In genomic region chr12:99911967-99912366, GRCh38 we compare ENCODE assay signal across 9 cellular contexts.
DNase-seq lines count a peak whose midpoint lies in the region; ATAC-seq and TF ChIP-seq lines count a peak whose summit lies in the region.
"Had no signal": no experiment of that assay in that cellular context is flagged by ENCODE, and none has a peak within 500 bp of the region (broad histone marks: within the 10 kb centered on the region; RNA-seq: fewer than 3 reads in every experiment).

No MANE protein-coding gene starts in this region.

- H3K79me2 ChIP-seq in SK-N-SH (ENCODE audit: insufficient read depth) (no peaks in the 10 kb centered on the region), OCI-LY7 (ENCODE audit: insufficient read depth, low read depth, low read length) (no peaks in the 10 kb centered on the region)

- no peaks in the 10 kb centered on the region for H3K36me3 ChIP-seq in SK-N-SH (replicated peaks in 1 of 2; ENCODE audit: control insufficient read depth in 1 of 2, insufficient read depth in 2 of 2, low read length in 1 of 2)
- no peaks in the 10 kb centered on the region for H3K36me3 ChIP-seq in adipocyte (ENCODE audit: control insufficient read depth, insufficient read depth, low read length, severe bottlenecking)
- H3K36me3 ChIP-seq in OCI-LY7 (ENCODE audit: insufficient read depth, low read length): no peaks in the 10 kb centered on the region

- H4K20me1 ChIP-seq in SK-N-SH (ENCODE audit: insufficient read depth) (no peaks in the 10 kb centered on the region), OCI-LY7 (ENCODE audit: insufficient read depth, low read length) (no peaks in the 10 kb centered on the region)

- CTCF ChIA-PET in SK-N-SH (lab: Yijun Ruan, JAX): no interaction called here
- CTCF ChIA-PET in OCI-LY7 (lab: Charles Lee; ENCODE audit: unreplicated experiment): no interaction called here

- TF ChIP-seq EP300 in SK-N-SH (IDR thresholded peaks at IDR 0.05; ENCODE audit: borderline replicate concordance in 1 of 2, low read depth in 1 of 2, low read length in 1 of 2): no peak

- 75% methylated on average over 1 of the region's 1 CpG for WGBS in SK-N-SH (ENCODE audit: low lambda C conversion rate)

- ATAC-seq in SK-N-SH treated with all-trans-retinoic acid at 6 μM for 48 hours: no peak
- ATAC-seq in HG02885 (IDR thresholded peaks at IDR 0.05; ENCODE audit: poor library complexity, unreplicated experiment): peak; percentile 82

- DNase-seq in SK-N-SH: no peak
- peak; percentile 49 for DNase-seq in adipocyte (ENCODE audit: low read depth)
- DNase-seq in NCI-H1930 (lab: John Stamatoyannopoulos, UW): no peak
- DNase-seq in DMS 273 treated with DMSO at 0.1 percent for 48 hours (lab: John Stamatoyannopoulos, UW): no peak
- DNase-seq in SIG-M5 treated with dmso at 0.1 percent for 504 hours (lab: John Stamatoyannopoulos, UW; ENCODE audit: unreplicated experiment): no peak
- no peak for DNase-seq in OCI-LY7 (ENCODE audit: low spot score)

- intact Hi-C loops in OCI-LY7 (cut with micrococcal nuclease; ENCODE audit: unreplicated experiment): no loop called here

- no peak for TF ChIP-seq RAD21 in SK-N-SH (IDR thresholded peaks at IDR 0.05; ENCODE audit: low read length)

- H3K4me1 ChIP-seq in SK-N-SH (ENCODE audit: control insufficient read depth in 1 of 2, insufficient read depth in 2 of 2, low read depth in 1 of 2, low read length in 1 of 2) (peaks cover 5 to 27% of the 10 kb centered on the region in 2 experiments), adipocyte (ENCODE audit: control insufficient read depth, insufficient read depth, low read length) (peaks cover 33% of the 10 kb centered on the region), OCI-LY7 (ENCODE audit: insufficient read depth, low read length, poor library complexity, severe bottlenecking) (no peaks in the 10 kb centered on the region)

- peak overlapping the region; percentile 76 to 91; a peak in 3 of 4 replicates for H3K27ac ChIP-seq in SK-N-SH (ENCODE audit: low read depth in 2 of 2, low read length in 1 of 2)
- no peak overlapping the region for H3K27ac ChIP-seq in OCI-LY7 (ENCODE audit: low read depth, low read length, poor library complexity, severe bottlenecking)
- H3K27ac ChIP-seq: 22Rv1 had no signal

- H3K27me3 ChIP-seq in SK-N-SH (ENCODE audit: insufficient read depth): no peaks in the 10 kb centered on the region
- no peaks in the 10 kb centered on the region for H3K27me3 ChIP-seq in adipocyte (replicated peaks; ENCODE audit: control insufficient read depth, insufficient read depth, low read length)

- no TSS peak for BruUV-seq in OCI-LY7 (replicated peaks; lab: Mats Ljungman, UMichigan)

- H3K4me3 ChIP-seq in SK-N-SH (ENCODE audit: low read depth in 2 of 2, low read length in 1 of 2) (peak overlapping the region in 1 of 2 experiments; percentile 20; a peak in 3 of 4 replicates), adipocyte (ENCODE audit: low read length) (peak overlapping the region; percentile 69), OCI-LY7 (ENCODE audit: low read depth, low read length, poor library complexity, severe bottlenecking) (no peak overlapping the region)

- H3K9me3 ChIP-seq in SK-N-SH: no peaks in the 10 kb centered on the region
- no peaks in the 10 kb centered on the region for H3K9me3 ChIP-seq in adipocyte (ENCODE audit: control insufficient read depth, low read length)
- no peaks in the 10 kb centered on the region for H3K9me3 ChIP-seq in OCI-LY7 (ENCODE audit: low read length)

- no peak overlapping the region for H3K9ac ChIP-seq in SK-N-SH
- peak overlapping the region; percentile 58 for H3K9ac ChIP-seq in adipocyte (ENCODE audit: low read length)

- H2AFZ ChIP-seq in SK-N-SH (ENCODE audit: low read depth): peak overlapping the region; percentile 72
- no peak overlapping the region for H2AFZ ChIP-seq in OCI-LY7 (ENCODE audit: low read length)

- peaks cover 37% of the 10 kb centered on the region for H3F3A ChIP-seq in SK-N-SH (replicated peaks; ENCODE audit: insufficient read depth)

- H3K9me2 ChIP-seq in SK-N-SH (no peaks in the 10 kb centered on the region), OCI-LY7 (ENCODE audit: insufficient read depth, low read length) (no peaks in the 10 kb centered on the region)

- TF ChIP-seq CTCF in SK-N-SH (IDR thresholded peaks at IDR 0.05) (no peak), OCI-LY7 (conservative IDR thresholded peaks at IDR 0.05; ENCODE audit: low read length) (no peak)

- H3K4me2 ChIP-seq in SK-N-SH: peak overlapping the region; percentile 63
- no peak overlapping the region for H3K4me2 ChIP-seq in OCI-LY7 (ENCODE audit: low read length)

- POLR2A ChIA-PET in SK-N-SH (lab: Yijun Ruan, JAX): no interaction called here
- POLR2A ChIA-PET in OCI-LY7 (lab: Charles Lee): no interaction called here

TF ChIP-seq in SK-N-SH, 30 proteins besides CTCF, POLR2A, EP300 and RAD21:
- TF ChIP-seq MXI1 (IDR thresholded peaks at IDR 0.05; ENCODE audit: low read depth, low read length) (no peak), USF1 (IDR thresholded peaks at IDR 0.05; ENCODE audit: borderline replicate concordance, low read depth) (no peak), JUND (IDR thresholded peaks at IDR 0.05) (no peak), GATA2 (CRISPR knock-in tag; IDR thresholded peaks at IDR 0.05) (no peak), IRF3 (IDR thresholded peaks at IDR 0.05; ENCODE audit: low read depth, low read length) (no peak), MAX (IDR thresholded peaks at IDR 0.05; ENCODE audit: low read depth) (no peak), RXRA (IDR thresholded peaks at IDR 0.05; ENCODE audit: borderline replicate concordance, low read depth) (no peak), POLR2AphosphoS5 (IDR thresholded peaks at IDR 0.05; ENCODE audit: low read depth, low read length) (no peak), SMC3 (IDR thresholded peaks at IDR 0.05; ENCODE audit: low read depth, low read length) (no peak), FOXJ3 (CRISPR knock-in tag; IDR thresholded peaks at IDR 0.05) (no peak), TEAD4 (IDR thresholded peaks at IDR 0.05; ENCODE audit: borderline replicate concordance, insufficient read depth) (no peak)

TF ChIP-seq in SK-N-SH treated with all-trans-retinoic acid at 6 μM for 48 hours, 23 proteins besides CTCF, POLR2A, EP300 and RAD21:
- no peak for TF ChIP-seq ARNTL (CRISPR knock-in tag; IDR thresholded peaks at IDR 0.05; ENCODE audit: borderline replicate concordance, low read depth)
- TF ChIP-seq GLIS3 (CRISPR knock-in tag; IDR thresholded peaks at IDR 0.05): no peak
- TF ChIP-seq, protein P1, sequence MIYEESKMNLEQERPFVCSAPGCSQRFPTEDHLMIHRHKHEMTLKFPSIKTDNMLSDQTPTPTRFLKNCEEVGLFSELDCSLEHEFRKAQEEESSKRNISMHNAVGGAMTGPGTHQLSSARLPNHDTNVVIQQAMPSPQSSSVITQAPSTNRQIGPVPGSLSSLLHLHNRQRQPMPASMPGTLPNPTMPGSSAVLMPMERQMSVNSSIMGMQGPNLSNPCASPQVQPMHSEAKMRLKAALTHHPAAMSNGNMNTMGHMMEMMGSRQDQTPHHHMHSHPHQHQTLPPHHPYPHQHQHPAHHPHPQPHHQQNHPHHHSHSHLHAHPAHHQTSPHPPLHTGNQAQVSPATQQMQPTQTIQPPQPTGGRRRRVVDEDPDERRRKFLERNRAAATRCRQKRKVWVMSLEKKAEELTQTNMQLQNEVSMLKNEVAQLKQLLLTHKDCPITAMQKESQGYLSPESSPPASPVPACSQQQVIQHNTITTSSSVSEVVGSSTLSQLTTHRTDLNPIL (CRISPR knock-in tag; IDR thresholded peaks at IDR 0.05; ENCODE audit: low read depth): no peak
- no peak for TF ChIP-seq TCF4 (CRISPR knock-in tag; IDR thresholded peaks at IDR 0.05; ENCODE audit: borderline replicate concordance)
- TF ChIP-seq RARB (CRISPR knock-in tag; IDR thresholded peaks at IDR 0.05): no peak
- no peak for TF ChIP-seq CSDC2 (CRISPR knock-in tag; IDR thresholded peaks at IDR 0.05)
- TF ChIP-seq POU6F1 (CRISPR knock-in tag; IDR thresholded peaks at IDR 0.05; ENCODE audit: borderline replicate concordance, low read depth): no peak
- no peak for TF ChIP-seq ZC3H10 (CRISPR knock-in tag; IDR thresholded peaks at IDR 0.05)
- no peak for TF ChIP-seq ZNF565 (CRISPR knock-in tag; conservative IDR thresholded peaks at IDR 0.05; ENCODE audit: low read depth)
- no peak for TF ChIP-seq ZNF8 (CRISPR knock-in tag; IDR thresholded peaks at IDR 0.05)
- no peak for TF ChIP-seq OSR1 (CRISPR knock-in tag; IDR thresholded peaks at IDR 0.05)
- TF ChIP-seq, protein P2, sequence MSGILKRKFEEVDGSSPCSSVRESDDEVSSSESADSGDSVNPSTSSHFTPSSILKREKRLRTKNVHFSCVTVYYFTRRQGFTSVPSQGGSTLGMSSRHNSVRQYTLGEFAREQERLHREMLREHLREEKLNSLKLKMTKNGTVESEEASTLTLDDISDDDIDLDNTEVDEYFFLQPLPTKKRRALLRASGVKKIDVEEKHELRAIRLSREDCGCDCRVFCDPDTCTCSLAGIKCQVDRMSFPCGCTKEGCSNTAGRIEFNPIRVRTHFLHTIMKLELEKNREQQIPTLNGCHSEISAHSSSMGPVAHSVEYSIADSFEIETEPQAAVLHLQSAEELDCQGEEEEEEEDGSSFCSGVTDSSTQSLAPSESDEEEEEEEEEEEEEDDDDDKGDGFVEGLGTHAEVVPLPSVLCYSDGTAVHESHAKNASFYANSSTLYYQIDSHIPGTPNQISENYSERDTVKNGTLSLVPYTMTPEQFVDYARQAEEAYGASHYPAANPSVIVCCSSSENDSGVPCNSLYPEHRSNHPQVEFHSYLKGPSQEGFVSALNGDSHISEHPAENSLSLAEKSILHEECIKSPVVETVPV (CRISPR knock-in tag; IDR thresholded peaks at IDR 0.05): no peak
